In genomic region chr13:50128406-50129048, GRCh38 we compare ENCODE assay signal across 12 cellular contexts.
DNase-seq lines count a peak whose midpoint lies in the region; ATAC-seq and TF ChIP-seq lines count a peak whose summit lies in the region.
"Had no signal": no experiment of that assay in that cellular context is flagged by ENCODE, and none has a peak within 500 bp of the region (broad histone marks: within the 10 kb centered on the region; RNA-seq: fewer than 3 reads in every experiment).

No MANE protein-coding gene starts in this region.

- H3K4me3 Mint-ChIP-seq in CD8-positive, alpha-beta T cell: peak overlapping the region; percentile 63
- peak overlapping the region; percentile 73 for H3K4me3 Mint-ChIP-seq in activated naive CD8-positive, alpha-beta T cell treated with anti-CD3 and anti-CD28 coated beads, Interleukin-2, amount 50 U/mL, for 24 hours
- H3K4me3 Mint-ChIP-seq in natural killer cell treated with Interleukin-12 subunit alpha and Interleukin-12 subunit beta and Interleukin-15 and Interleukin-18, amount 100 ng/mL, for 72 hours: peak overlapping the region; percentile 87

- H3F3A ChIP-seq in MM.1S (ENCODE audit: insufficient read depth, low read length): peaks cover 22% of the 10 kb centered on the region

- no peak overlapping the region for H2AFZ ChIP-seq in MM.1S (ENCODE audit: low read length)

- H3K4me1 Mint-ChIP-seq in CD8-positive, alpha-beta T cell (ENCODE audit: low read depth): peaks cover 51% of the 10 kb centered on the region
- H3K4me1 Mint-ChIP-seq in activated naive CD8-positive, alpha-beta T cell treated with anti-CD3 and anti-CD28 coated beads, Interleukin-2, amount 50 U/mL, for 24 hours: peaks cover 66% of the 10 kb centered on the region
- H3K4me1 Mint-ChIP-seq in natural killer cell treated with Interleukin-12 subunit alpha and Interleukin-12 subunit beta and Interleukin-15 and Interleukin-18, amount 100 ng/mL, for 72 hours (ENCODE audit: low read depth in 2 of 2): peaks cover 45 to 55% of the 10 kb centered on the region in 2 donors

- H3K27me3 Mint-ChIP-seq in CD8-positive, alpha-beta T cell (ENCODE audit: low read depth): peaks cover 52% of the 10 kb centered on the region
- peaks cover 58% of the 10 kb centered on the region for H3K27me3 Mint-ChIP-seq in activated naive CD8-positive, alpha-beta T cell treated with anti-CD3 and anti-CD28 coated beads, Interleukin-2, amount 50 U/mL, for 24 hours
- H3K27me3 Mint-ChIP-seq in natural killer cell treated with Interleukin-12 subunit alpha and Interleukin-12 subunit beta and Interleukin-15 and Interleukin-18, amount 100 ng/mL, for 72 hours: peaks cover 13 to 21% of the 10 kb centered on the region in 2 donors

- peak overlapping the region; percentile 92 for H3K4me2 ChIP-seq in MM.1S (ENCODE audit: low read depth, low read length)

- H3K9ac ChIP-seq in MM.1S (ENCODE audit: low read length): peak overlapping the region; percentile 54; the same call in 1 of the 2 replicates

- DNase-seq in CD8-positive, alpha-beta T cell: no peak
- DNase-seq in MM.1S (peak; percentile 34), NCI-H1092 (lab: John Stamatoyannopoulos, UW) (no peak), epidermal melanocyte (ENCODE audit: insufficient read length, low spot score) (no peak), ecto neural progenitor cell (ENCODE audit: low spot score) (no peak)
- DNase-seq in activated naive CD8-positive, alpha-beta T cell treated with anti-CD3 and anti-CD28 coated beads, Interleukin-2, amount 50 U/mL, for 24 hours: peak; percentile 9
- no peak for DNase-seq in natural killer cell treated with Interleukin-12 subunit alpha and Interleukin-12 subunit beta and Interleukin-15 and Interleukin-18, amount 100 ng/mL, for 72 hours (ENCODE audit: low spot score)
- DNase-seq: COR-L47, KBM-7, NCI-H446 treated with DMSO at 0.1 percent for 48 hours had no signal

- POLR2A ChIA-PET in CD8-positive, alpha-beta T cell (lab: Charles Lee): interaction anchor here (1.6 to 8.2 kb wide), 4 partner anchors 46 to 782 kb away, joined by 3 to 164 read pairs (median 43); partner anchors contain the start of genes RNASEH2B and TRIM13

- H3K9me3 Mint-ChIP-seq in CD8-positive, alpha-beta T cell: no peaks in the 10 kb centered on the region
- no peaks in the 10 kb centered on the region for H3K9me3 Mint-ChIP-seq in activated naive CD8-positive, alpha-beta T cell treated with anti-CD3 and anti-CD28 coated beads, Interleukin-2, amount 50 U/mL, for 24 hours
- H3K9me3 Mint-ChIP-seq in natural killer cell treated with Interleukin-12 subunit alpha and Interleukin-12 subunit beta and Interleukin-15 and Interleukin-18, amount 100 ng/mL, for 72 hours: no peaks in the 10 kb centered on the region

- TF ChIP-seq CTCF in CD8-positive, alpha-beta T cell (IDR thresholded peaks at IDR 0.05): no peak
- no peak for TF ChIP-seq CTCF in MM.1S (IDR thresholded peaks at IDR 0.05; ENCODE audit: low read length)

- peaks cover 53% of the 10 kb centered on the region for H3K4me1 ChIP-seq in CD8-positive, alpha-beta T cell (ENCODE audit: insufficient read depth, low read length)
- H3K4me1 ChIP-seq in MM.1S (ENCODE audit: low read length): peaks cover 22% of the 10 kb centered on the region

- intact Hi-C loops in CD8-positive, alpha-beta T cell (cut with DNase I, micrococcal nuclease): loop anchor here (1.0 to 10.0 kb wide), 4 partner anchors 46 to 1886 kb away; partner anchors contain the start of genes DHRS12 (in 2 of the 2), ALG11 (in 1 of the 2), ATP7B (in 1 of the 2) and SPRYD7 (in 1 of the 2)

- H3K79me2 ChIP-seq in MM.1S (ENCODE audit: low read length): peaks cover 2% of the 10 kb centered on the region

- H3K4me3 ChIP-seq in CD8-positive, alpha-beta T cell (ENCODE audit: low read depth, low read length): no peak overlapping the region
- H3K4me3 ChIP-seq in MM.1S (ENCODE audit: low read length): peak overlapping the region; percentile 62

- no peaks in the 10 kb centered on the region for H4K20me1 ChIP-seq in MM.1S (ENCODE audit: insufficient read depth, low read length)

- H3K9me3 ChIP-seq in CD8-positive, alpha-beta T cell (ENCODE audit: low read length): no peaks in the 10 kb centered on the region
- H3K9me3 ChIP-seq in MM.1S (replicated peaks; ENCODE audit: insufficient read depth, low read length): no peaks in the 10 kb centered on the region
- H3K9me3 ChIP-seq: suprapubic skin had no signal

- CTCF ChIA-PET in CD8-positive, alpha-beta T cell (lab: Charles Lee): interaction anchor here (1.3 to 8.9 kb wide), 2 partner anchors 45 to 131 kb away, joined by 5 to 112 read pairs; partner anchors contain the start of gene TRIM13

- no peak overlapping the region for H3K27ac Mint-ChIP-seq in CD8-positive, alpha-beta T cell
- peak overlapping the region; percentile 1 for H3K27ac Mint-ChIP-seq in activated naive CD8-positive, alpha-beta T cell treated with anti-CD3 and anti-CD28 coated beads, Interleukin-2, amount 50 U/mL, for 24 hours
- H3K27ac Mint-ChIP-seq in natural killer cell treated with Interleukin-12 subunit alpha and Interleukin-12 subunit beta and Interleukin-15 and Interleukin-18, amount 100 ng/mL, for 72 hours: peak overlapping the region; percentile 85 to 88

- no peaks in the 10 kb centered on the region for H3K9me2 ChIP-seq in MM.1S (replicated peaks; ENCODE audit: insufficient read depth, low read length)

- no peak for ATAC-seq in CD8-positive, alpha-beta T cell
- ATAC-seq in activated naive CD8-positive, alpha-beta T cell treated with anti-CD3 and anti-CD28 coated beads, Interleukin-2, amount 50 U/mL, for 24 hours: no peak
- no peak for ATAC-seq in natural killer cell treated with Interleukin-12 subunit alpha and Interleukin-12 subunit beta and Interleukin-15 and Interleukin-18, amount 100 ng/mL, for 72 hours
- no peak for ATAC-seq in HG02840 (IDR thresholded peaks at IDR 0.05; ENCODE audit: low FRiP score, unreplicated experiment)

- H3K27ac ChIP-seq in CD8-positive, alpha-beta T cell (ENCODE audit: low read depth, low read length): no peak overlapping the region
- peak overlapping the region; percentile 72; the same call in 1 of the 2 replicates for H3K27ac ChIP-seq in MM.1S (ENCODE audit: low read length)
- H3K27ac ChIP-seq: suprapubic skin had no signal

- H3K27me3 ChIP-seq in CD8-positive, alpha-beta T cell (ENCODE audit: insufficient read depth, low read length): peaks cover 60% of the 10 kb centered on the region
- peaks cover 16% of the 10 kb centered on the region for H3K27me3 ChIP-seq in MM.1S (replicated peaks; ENCODE audit: insufficient read depth, low read length)

- no peaks in the 10 kb centered on the region for H3K36me3 ChIP-seq in CD8-positive, alpha-beta T cell (ENCODE audit: insufficient read depth, low read length)
- no peaks in the 10 kb centered on the region for H3K36me3 ChIP-seq in MM.1S (replicated peaks; ENCODE audit: insufficient read depth, low read length)
- H3K36me3 ChIP-seq: suprapubic skin had no signal

- peaks cover 4% of the 10 kb centered on the region for H3K36me3 Mint-ChIP-seq in CD8-positive, alpha-beta T cell
- H3K36me3 Mint-ChIP-seq in activated naive CD8-positive, alpha-beta T cell treated with anti-CD3 and anti-CD28 coated beads, Interleukin-2, amount 50 U/mL, for 24 hours (ENCODE audit: low read depth): peaks cover 5% of the 10 kb centered on the region
- peaks cover 2% of the 10 kb centered on the region for H3K36me3 Mint-ChIP-seq in natural killer cell treated with Interleukin-12 subunit alpha and Interleukin-12 subunit beta and Interleukin-15 and Interleukin-18, amount 100 ng/mL, for 72 hours

Comparison
In these comparisons a context has a peak if more than half of its experiments do, and no peak if none do; other contexts are left out.
1. DNase-seq: peak in MM.1S (single experiment) and activated naive CD8-positive, alpha-beta T cell treated with anti-CD3 and anti-CD28 coated beads, Interleukin-2, amount 50 U/mL, for 24 hours (single experiment); none in CD8-positive, alpha-beta T cell (0 of 7), natural killer cell treated with Interleukin-12 subunit alpha and Interleukin-12 subunit beta and Interleukin-15 and Interleukin-18, amount 100 ng/mL, for 72 hours (single experiment), NCI-H1092 (single experiment), epidermal melanocyte (single experiment) and ecto neural progenitor cell (single experiment).
2. Peak in every context shown above with its lines, with median percentiles within 50 percentile points of each other: H3K4me3 Mint-ChIP-seq.